In the genomic region with DNA sequence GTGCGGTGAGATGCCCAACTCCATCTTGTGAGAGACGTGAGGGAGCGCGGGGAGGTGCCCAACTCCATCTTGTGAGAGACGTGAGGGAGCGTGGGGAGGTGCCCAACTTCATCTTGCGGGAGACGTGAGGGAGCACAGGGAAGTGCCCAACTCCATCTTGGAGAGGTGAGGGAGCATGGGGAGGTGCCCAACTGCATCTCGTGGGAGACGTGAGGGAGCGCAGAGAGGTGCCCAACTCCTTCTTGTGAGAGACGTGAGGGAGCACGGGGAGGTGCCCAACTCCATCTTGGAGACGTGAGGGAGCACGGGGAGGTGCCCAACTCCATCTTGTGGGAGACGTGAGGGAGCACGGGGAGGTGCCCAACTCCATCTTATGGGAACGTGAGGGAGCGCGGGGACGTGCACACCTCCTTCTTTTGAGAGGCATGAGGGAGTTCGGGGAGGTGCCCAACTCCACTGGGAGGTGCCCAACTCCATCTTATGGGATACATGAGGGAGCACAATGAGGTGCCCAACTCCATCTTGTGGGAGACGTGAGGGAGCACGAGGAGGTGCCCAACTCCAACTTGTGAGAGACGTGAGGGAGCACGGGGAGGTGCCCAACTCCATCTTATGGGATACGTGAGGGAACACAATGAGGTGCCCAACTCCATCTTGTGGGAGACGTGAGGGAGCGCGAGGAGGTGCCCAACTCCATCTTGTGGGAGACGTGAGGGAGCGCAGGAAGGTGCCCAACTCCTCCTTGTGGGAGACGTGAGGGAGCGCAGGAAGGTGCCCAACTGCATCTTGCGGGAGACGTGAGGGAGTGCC, we compare ENCODE assay signal across 15 cellular contexts.
A peak's percentile ranks its signal among the peaks of the same experiment; 100 is the strongest.
DNase-seq lines count a peak whose midpoint lies in the region; ATAC-seq, FAIRE-seq and TF ChIP-seq lines count a peak whose summit lies in the region.
"Had no signal": no experiment of that assay in that cellular context is flagged by ENCODE, and none has a peak within 500 bp of the region (broad histone marks: within the 10 kb centered on the region; RNA-seq: fewer than 3 reads in every experiment).

No MANE protein-coding gene starts in this region.

- 89 to 93% (median 91%) methylated on average over 32 to 36 of the region's 36 CpGs for WGBS in small intestine, 3 donors

- no peaks in the 10 kb centered on the region for H3K9me3 ChIP-seq in small intestine (ENCODE audit: control insufficient read depth, low read depth)

- H3K27me3 ChIP-seq in small intestine (ENCODE audit: control insufficient read depth in 2 of 2, insufficient read depth in 2 of 2, low read length in 2 of 2): peaks cover 0 to 4% of the 10 kb centered on the region in 2 donors

- no peak for ATAC-seq in effector memory CD8-positive, alpha-beta T cell (replicated peaks)
- ATAC-seq: Panc1 had no signal

- H3K27ac ChIP-seq in small intestine (ENCODE audit: low read depth in 1 of 2, low read length in 1 of 2): no peak overlapping the region
- H3K27ac ChIP-seq: C4-2B, GM23248 had no signal

- H3K27me3 Mint-ChIP-seq in endothelial cell (ENCODE audit: unreplicated experiment): peaks cover 6% of the 10 kb centered on the region
- peaks cover 29 to 56% of the 10 kb centered on the region in 2 donors for H3K27me3 Mint-ChIP-seq in effector memory CD8-positive, alpha-beta T cell

- FAIRE-seq in small intestine (lab: Jason Lieb, UNC): no peak

- no peak overlapping the region for H3K27ac Mint-ChIP-seq in endothelial cell (ENCODE audit: unreplicated experiment)
- no peak overlapping the region for H3K27ac Mint-ChIP-seq in effector memory CD8-positive, alpha-beta T cell

- peaks cover 4% of the 10 kb centered on the region for H3K4me1 Mint-ChIP-seq in endothelial cell (ENCODE audit: unreplicated experiment)
- H3K4me1 Mint-ChIP-seq in effector memory CD8-positive, alpha-beta T cell (ENCODE audit: low read depth in 2 of 2): no peaks in the 10 kb centered on the region

- no peaks in the 10 kb centered on the region for H3K36me3 ChIP-seq in small intestine (ENCODE audit: control insufficient read depth in 2 of 2, insufficient read depth in 2 of 2, low read length in 2 of 2)

- H3K36me3 Mint-ChIP-seq in endothelial cell (ENCODE audit: low read depth, unreplicated experiment): peaks cover 11% of the 10 kb centered on the region
- no peaks in the 10 kb centered on the region for H3K36me3 Mint-ChIP-seq in effector memory CD8-positive, alpha-beta T cell (ENCODE audit: insufficient read depth)

- no peaks in the 10 kb centered on the region for H3K4me1 ChIP-seq in small intestine (ENCODE audit: control insufficient read depth in 2 of 2, insufficient read depth in 1 of 2, low read depth in 1 of 2, low read length in 1 of 2)

- peak overlapping the region; percentile 49 for H3K4me3 Mint-ChIP-seq in endothelial cell (ENCODE audit: unreplicated experiment)
- H3K4me3 Mint-ChIP-seq in effector memory CD8-positive, alpha-beta T cell: no peak overlapping the region

- peaks cover 7% of the 10 kb centered on the region for H3K9me3 Mint-ChIP-seq in endothelial cell (ENCODE audit: unreplicated experiment)
- no peaks in the 10 kb centered on the region for H3K9me3 Mint-ChIP-seq in effector memory CD8-positive, alpha-beta T cell

- peak; percentile 35 for DNase-seq in activated CD8-positive, alpha-beta memory T cell treated with anti-CD3 and anti-CD28 coated beads for 24 hours
- DNase-seq in activated CD8-positive, alpha-beta memory T cell treated with anti-CD3 and anti-CD28 coated beads, Interleukin-2, amount 50 U/mL, for 4 hours: no peak
- peak; percentile 41 for DNase-seq in NCI-H69 (lab: John Stamatoyannopoulos, UW)
- no peak for DNase-seq in endothelial cell (ENCODE audit: low spot score)
- peak; percentile 62 for DNase-seq in putamen (ENCODE audit: low spot score)
- DNase-seq in effector memory CD8-positive, alpha-beta T cell: no peak
- DNase-seq in NCI-H1048 (lab: John Stamatoyannopoulos, UW): no peak
- DNase-seq in small intestine: no peak
- DNase-seq: GM23248, KBM-7, NCI-H1694, NCI-H748 treated with DMSO at 0.1 percent for 48 hours, SHP77 had no signal

- H3K4me3 ChIP-seq in small intestine (ENCODE audit: low read depth in 1 of 2, low read length in 2 of 2): no peak overlapping the region
- H3K4me3 ChIP-seq: GM23248 had no signal

- no peak for TF ChIP-seq CTCF in endothelial cell (IDR thresholded peaks at IDR 0.05; ENCODE audit: unreplicated experiment)

Comparison
In these comparisons a context has a peak if more than half of its experiments do, and no peak if none do; other contexts are left out.
1. DNase-seq: peak in activated CD8-positive, alpha-beta memory T cell treated with anti-CD3 and anti-CD28 coated beads for 24 hours (single experiment), NCI-H69 (single experiment) and putamen (single experiment); none in activated CD8-positive, alpha-beta memory T cell treated with anti-CD3 and anti-CD28 coated beads, Interleukin-2, amount 50 U/mL, for 4 hours (single experiment), endothelial cell (single experiment), effector memory CD8-positive, alpha-beta T cell (0 of 3), NCI-H1048 (single experiment) and small intestine (single experiment).